Comparison of ENCODE assay signal across 13 cellular contexts in the genomic region with DNA sequence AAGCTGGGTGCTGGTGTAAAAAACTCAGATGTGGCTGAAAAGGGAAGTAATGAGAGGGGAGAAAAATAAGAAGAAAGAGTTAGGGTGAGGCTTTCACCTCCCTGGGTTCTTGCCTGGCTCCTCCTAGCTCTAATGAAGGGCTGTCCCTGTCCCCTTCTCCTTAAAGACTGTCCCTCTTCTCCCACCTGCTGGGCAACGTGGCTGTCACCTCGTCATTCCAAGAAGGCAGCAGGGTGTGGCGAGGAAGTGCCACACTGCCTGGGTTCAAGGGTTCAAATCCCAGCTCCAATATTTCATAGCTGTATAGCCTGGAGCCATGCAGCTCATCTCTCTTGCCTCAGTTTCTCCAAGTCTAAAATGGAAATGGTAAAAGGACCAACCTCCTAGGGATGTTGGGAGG.
DNase-seq lines count a peak whose midpoint lies in the region; ATAC-seq, FAIRE-seq and TF ChIP-seq lines count a peak whose summit lies in the region.
"Had no signal": no experiment of that assay in that cellular context is flagged by ENCODE, and none has a peak within 500 bp of the region (broad histone marks: within the 10 kb centered on the region; RNA-seq: fewer than 3 reads in every experiment).

No MANE protein-coding gene starts in this region.

- H3K4me3 Mint-ChIP-seq in activated naive CD8-positive, alpha-beta T cell, result no peak overlapping the region

- no peaks in the 10 kb centered on the region for H3K79me2 ChIP-seq in HepG2 (ENCODE audit: insufficient read depth, low read length)

- H3K27ac ChIP-seq in HepG2 (ENCODE audit: extremely low read length, insufficient read depth, low read length) (no peak overlapping the region), right lobe of liver (no peak overlapping the region), foreskin keratinocyte (no peak overlapping the region)

- no peak for FAIRE-seq in HepG2 (lab: Jason Lieb, UNC)

- POLR2A ChIA-PET in HepG2 (lab: Yijun Ruan, JAX), result no interaction called here

- 93% methylated on average over 3 of the region's 3 CpGs for WGBS in HepG2 (ENCODE audit: low lambda C conversion rate)
- no CpG with 5 or more reads among the region's 3 CpGs for WGBS in right lobe of liver (ENCODE audit: insufficient coverage, low coverage, low lambda C conversion rate, missing lambda C conversion rate)

- no peak overlapping the region for H2AFZ ChIP-seq in HepG2 (ENCODE audit: low read length)

- peaks cover 29% of the 10 kb centered on the region for H3K4me1 Mint-ChIP-seq in activated naive CD8-positive, alpha-beta T cell (ENCODE audit: low read depth)

- H3K4me2 ChIP-seq in HepG2 (ENCODE audit: low read depth, low read length), result no peak overlapping the region

- peaks cover 16% of the 10 kb centered on the region for H3K36me3 Mint-ChIP-seq in activated naive CD8-positive, alpha-beta T cell

- H3K4me3 ChIP-seq in HepG2 (replicated peaks in 1 of 3; ENCODE audit: insufficient read depth in 1 of 3, low read depth in 2 of 3, low read length in 3 of 3) (no peak overlapping the region), right lobe of liver (no peak overlapping the region), mucosa of descending colon (no peak overlapping the region)
- H3K4me3 ChIP-seq: lung had no signal

- H3K36me3 ChIP-seq in HepG2 (replicated peaks in 1 of 2; ENCODE audit: control insufficient read depth in 1 of 2, insufficient read depth in 2 of 2, low read length in 2 of 2), result peaks cover 0 to 7% of the 10 kb centered on the region in 2 experiments; a peak in 1 of 5 replicates
- H3K36me3 ChIP-seq in right lobe of liver, result no peaks in the 10 kb centered on the region
- H3K36me3 ChIP-seq in mucosa of descending colon (ENCODE audit: low read depth), result no peaks in the 10 kb centered on the region

- no peak for TF ChIP-seq CTCF in HepG2 (CRISPR knock-in tag; IDR thresholded peaks at IDR 0.05)
- TF ChIP-seq CTCF in right lobe of liver (IDR thresholded peaks at IDR 0.05), result no peak
- TF ChIP-seq CTCF in mucosa of descending colon (IDR thresholded peaks at IDR 0.05), result no peak
- no peak for TF ChIP-seq CTCF in foreskin keratinocyte (conservative IDR thresholded peaks at IDR 0.05)

- no TSS peak for BruUV-seq in HepG2 (replicated peaks; lab: Mats Ljungman, UMichigan)

- DNase-seq in HepG2 (ENCODE audit: low spot score) (no peak), right lobe of liver (no peak), mucosa of descending colon (peak in 1 of 3 donors; percentile 53), foreskin keratinocyte (no peak), posterior cingulate gyrus (no peak)
- DNase-seq: activated effector memory CD4-positive, alpha-beta T cell treated with Interleukin-2 at 50 U/mL for 16 hours; AML-193; MM.1S; NCI-H2171 had no signal

- in situ Hi-C loops in HepG2 (cut with HindIII; ENCODE audit: extremely low pct_ligation_motif_present, low pct_unique_long_range_greater_than_20kb), result no loop called here

- peak overlapping the region; percentile 34 for H3K27ac Mint-ChIP-seq in activated naive CD8-positive, alpha-beta T cell

- H3K9me3 ChIP-seq in HepG2 (ENCODE audit: low read length), result no peaks in the 10 kb centered on the region
- H3K9me3 ChIP-seq in right lobe of liver, result no peaks in the 10 kb centered on the region
- no peaks in the 10 kb centered on the region for H3K9me3 ChIP-seq in mucosa of descending colon

- H3K27me3 ChIP-seq in HepG2 (ENCODE audit: control insufficient read depth in 1 of 2, insufficient read depth in 2 of 2, low read length in 2 of 2) (no peaks in the 10 kb centered on the region), right lobe of liver (no peaks in the 10 kb centered on the region), foreskin keratinocyte (no peaks in the 10 kb centered on the region)

- ATAC-seq in HepG2, result no peak
- no peak for ATAC-seq in right lobe of liver
- peak; percentile 34 for ATAC-seq in mucosa of descending colon
- no peak for ATAC-seq in HG03354 (IDR thresholded peaks at IDR 0.05; ENCODE audit: poor library complexity, severe bottlenecking, unreplicated experiment)
- ATAC-seq in foreskin keratinocyte, result no peak
- ATAC-seq in GM18502 (IDR thresholded peaks at IDR 0.05; ENCODE audit: poor library complexity, unreplicated experiment), result no peak

- no peak overlapping the region for H3K9ac ChIP-seq in HepG2 (ENCODE audit: insufficient read depth, low read depth, low read length)

- CTCF ChIA-PET in HepG2 (lab: Yijun Ruan, JAX; ENCODE audit: low intra/inter-chr PET ratio, low total read pairs), result no interaction called here

- H3K4me1 ChIP-seq in HepG2 (ENCODE audit: insufficient read depth, low read length), result peaks cover 36% of the 10 kb centered on the region
- no peaks in the 10 kb centered on the region for H3K4me1 ChIP-seq in right lobe of liver
- peaks cover 29% of the 10 kb centered on the region for H3K4me1 ChIP-seq in mucosa of descending colon (ENCODE audit: low read depth)
- H3K4me1 ChIP-seq in foreskin keratinocyte, result no peaks in the 10 kb centered on the region

- TF ChIP-seq POLR2A in HepG2 (IDR thresholded peaks at IDR 0.05; ENCODE audit: insufficient read depth in 1 of 2, low read depth in 2 of 2, low read length in 2 of 2), result no peak
- no peak for TF ChIP-seq POLR2A in right lobe of liver (IDR thresholded peaks at IDR 0.05)

- no peaks in the 10 kb centered on the region for H3K27me3 Mint-ChIP-seq in activated naive CD8-positive, alpha-beta T cell

- TF ChIP-seq RAD21 in HepG2 (CRISPR knock-in tag; IDR thresholded peaks at IDR 0.05), result no peak

- TF ChIP-seq EP300 in HepG2 (IDR thresholded peaks at IDR 0.05; ENCODE audit: low read depth in 2 of 2, low read length in 2 of 2) (no peak), HepG2 (CRISPR knock-in tag; IDR thresholded peaks at IDR 0.05; ENCODE audit: borderline replicate concordance) (no peak)

- no peaks in the 10 kb centered on the region for H4K20me1 ChIP-seq in HepG2 (ENCODE audit: insufficient read depth, low read length)

- intact Hi-C loops in HepG2 (cut with micrococcal nuclease; ENCODE audit: unreplicated experiment), result no loop called here
- intact Hi-C loops in right lobe of liver (cut with DNase I), result loop anchor here in 1 of 2 donors (10.0 kb wide), 1 partner anchor 192 kb away; no protein-coding TSS in a partner anchor
- intact Hi-C loops in mucosa of descending colon (cut with DNase I, micrococcal nuclease), result loop anchor here in 1 of 2 donors (5.0 kb wide), 1 partner anchor 195 kb away; no protein-coding TSS in a partner anchor
- intact Hi-C loops in posterior cingulate gyrus (cut with DNase I), result no loop called here

- H3K9me3 Mint-ChIP-seq in activated naive CD8-positive, alpha-beta T cell (ENCODE audit: low read depth), result no peaks in the 10 kb centered on the region

TF ChIP-seq in HepG2, 621 proteins besides CTCF, POLR2A, EP300 and RAD21:
- TF ChIP-seq RBM22 (optimal IDR thresholded peaks at IDR 0.05; ENCODE audit: low read length) (peak; percentile 79), TGIF2 (CRISPR knock-in tag; IDR thresholded peaks at IDR 0.05) (no peak)
